2 cellular contexts compared by ENCODE assay signal in genomic region chr20:3804254-3804751, GRCh38.
TF ChIP-seq lines count a peak whose summit lies in the region.

No MANE protein-coding gene starts in this region.

TF ChIP-seq in A549, 52 proteins besides CTCF, POLR2A, EP300 and RAD21:
- TF ChIP-seq CEBPB (IDR thresholded peaks at IDR 0.05): peak in 1 of 2 experiments; percentile 55; a peak in 3 of 4 replicates
- no peak for TF ChIP-seq NFE2L2 (conservative IDR thresholded peaks at IDR 0.05; ENCODE audit: low read length)

TF ChIP-seq in HEK293, 187 proteins besides CTCF, POLR2A, EP300 and RAD21:
- no peak for TF ChIP-seq ZNF558 (tag by site-specific recombination; IDR thresholded peaks at IDR 0.05)
- no peak for TF ChIP-seq ZNF223 (tag by site-specific recombination; IDR thresholded peaks at IDR 0.05)
- no peak for TF ChIP-seq BCL6B (tag by site-specific recombination; IDR thresholded peaks at IDR 0.05)
- TF ChIP-seq ZNF658 (tag by site-specific recombination; IDR thresholded peaks at IDR 0.05): no peak
- no peak for TF ChIP-seq ZNF660 (tag by site-specific recombination; IDR thresholded peaks at IDR 0.05)
- no peak for TF ChIP-seq OVOL3 (tag by site-specific recombination; IDR thresholded peaks at IDR 0.05)
- TF ChIP-seq ZNF324 (tag by site-specific recombination; IDR thresholded peaks at IDR 0.05): no peak
- TF ChIP-seq ZNF2 (tag by site-specific recombination; IDR thresholded peaks at IDR 0.05): no peak
- TF ChIP-seq ZNF157 (tag by site-specific recombination; IDR thresholded peaks at IDR 0.05): peak; percentile 73
- no peak for TF ChIP-seq ZNF148 (tag by site-specific recombination; IDR thresholded peaks at IDR 0.05; ENCODE audit: borderline replicate concordance)
- no peak for TF ChIP-seq ZNF830 (tag by site-specific recombination; IDR thresholded peaks at IDR 0.05; ENCODE audit: low read depth)
- TF ChIP-seq PRDM2 (tag by site-specific recombination; IDR thresholded peaks at IDR 0.05; ENCODE audit: borderline replicate concordance): no peak
- TF ChIP-seq ZNF16 (tag by site-specific recombination; IDR thresholded peaks at IDR 0.05; ENCODE audit: low read depth): peak; percentile 27; the same call in 1 of the 2 replicates
